ENCODE assay signal across 9 cellular contexts in genomic region chr17:67260051-67260987, GRCh38. TPM values are rescaled to one million over a fixed set of nuclear protein-coding genes. Genes with fewer than 3 reads are reported as not detected.
A peak's percentile ranks its signal among the peaks of the same experiment; 100 is the strongest.
DNase-seq lines count a peak whose midpoint lies in the region; ATAC-seq and TF ChIP-seq lines count a peak whose summit lies in the region.
"Had no signal": no experiment of that assay in that cellular context is flagged by ENCODE, and none has a peak within 500 bp of the region (broad histone marks: within the 10 kb centered on the region; RNA-seq: fewer than 3 reads in every experiment).

No MANE protein-coding gene starts in this region.

- H3K4me1 ChIP-seq in PC-3 (ENCODE audit: insufficient read depth, low read length) = peaks cover 15% of the 10 kb centered on the region

- no peaks in the 10 kb centered on the region for H3K9me2 ChIP-seq in PC-3 (replicated peaks; ENCODE audit: low read length)

- no peak overlapping the region for H3K27ac ChIP-seq in PC-3 (ENCODE audit: low read length)

- H3K36me3 Mint-ChIP-seq in stimulated activated naive B cell treated with anti-CD40 and anti-IgM and Interleukin-4, amounts not matched to agents 10 μg/mL and 1 μg/mL and 100 μg/mL, for 72 hours = no peaks in the 10 kb centered on the region

- no peaks in the 10 kb centered on the region for H3K9me3 ChIP-seq in PC-3 (ENCODE audit: low read length)

- H2AFZ ChIP-seq in PC-3 (ENCODE audit: low read length) = no peak overlapping the region

- intact Hi-C loops in PC-3 (cut with micrococcal nuclease) (no loop called here), sciatic nerve (cut with DNase I) (no loop called here)

- no peak overlapping the region for H3K9ac ChIP-seq in PC-3 (ENCODE audit: low read length)

- ATAC-seq in PC-3 = no peak
- ATAC-seq in sciatic nerve = peak; percentile 88
- no peak for ATAC-seq in HG03469 (IDR thresholded peaks at IDR 0.05; ENCODE audit: unreplicated experiment)
- ATAC-seq in HG02678 (IDR thresholded peaks at IDR 0.05; ENCODE audit: unreplicated experiment) = no peak
- no peak for ATAC-seq in stimulated activated naive B cell treated with anti-CD40 and anti-IgM and Interleukin-4, amounts not matched to agents 10 μg/mL and 1 μg/mL and 100 μg/mL, for 72 hours (replicated peaks)

- no peaks in the 10 kb centered on the region for H4K20me1 ChIP-seq in PC-3 (ENCODE audit: low read length)

- H3K4me1 Mint-ChIP-seq in stimulated activated naive B cell treated with anti-CD40 and anti-IgM and Interleukin-4, amounts not matched to agents 10 μg/mL and 1 μg/mL and 100 μg/mL, for 72 hours = peaks cover 3 to 16% of the 10 kb centered on the region in 2 donors

- no peak overlapping the region for H3K4me2 ChIP-seq in PC-3 (ENCODE audit: low read length)

- POLR2A ChIA-PET in PC-3 (lab: Charles Lee; ENCODE audit: unreplicated experiment) = no interaction called here

- no peaks in the 10 kb centered on the region for H3K27me3 ChIP-seq in PC-3 (ENCODE audit: low read length)

- no peaks in the 10 kb centered on the region for H3K9me3 Mint-ChIP-seq in stimulated activated naive B cell treated with anti-CD40 and anti-IgM and Interleukin-4, amounts not matched to agents 10 μg/mL and 1 μg/mL and 100 μg/mL, for 72 hours

- DNase-seq in EL (peak; percentile 61), PC-3 (peak; percentile 47), fibroblast of the conjunctiva (ENCODE audit: low read depth) (peak; percentile 76), sciatic nerve (ENCODE audit: low spot score) (no peak), DMS 273 treated with DMSO at 0.1 percent for 48 hours (lab: John Stamatoyannopoulos, UW) (no peak)
- no peak for DNase-seq in stimulated activated naive B cell treated with anti-CD40 and anti-IgM and Interleukin-4, amounts not matched to agents 10 μg/mL and 1 μg/mL and 100 μg/mL, for 72 hours
- DNase-seq: effector CD8-positive, alpha-beta T cell had no signal

- H3K36me3 ChIP-seq in PC-3 (ENCODE audit: low read depth, low read length) = no peaks in the 10 kb centered on the region

- H3K27ac Mint-ChIP-seq in stimulated activated naive B cell treated with anti-CD40 and anti-IgM and Interleukin-4, amounts not matched to agents 10 μg/mL and 1 μg/mL and 100 μg/mL, for 72 hours = no peak overlapping the region

- H3K27me3 Mint-ChIP-seq in stimulated activated naive B cell treated with anti-CD40 and anti-IgM and Interleukin-4, amounts not matched to agents 10 μg/mL and 1 μg/mL and 100 μg/mL, for 72 hours = peaks cover 0 to 5% of the 10 kb centered on the region in 2 donors

- CTCF ChIA-PET in PC-3 (lab: Charles Lee) = interaction anchor here (0.6 kb wide), 1 partner anchor 9 kb away, joined by 5 read pairs; no protein-coding TSS in a partner anchor

- no peak for TF ChIP-seq CTCF in PC-3 (conservative IDR thresholded peaks at IDR 0.05; ENCODE audit: low read depth, low read length)

- H3K4me3 ChIP-seq in PC-3 (ENCODE audit: low read length) = no peak overlapping the region

- H3F3A ChIP-seq in PC-3 (ENCODE audit: low read length, unreplicated experiment) = no peaks in the 10 kb centered on the region

- H3K4me3 Mint-ChIP-seq in stimulated activated naive B cell treated with anti-CD40 and anti-IgM and Interleukin-4, amounts not matched to agents 10 μg/mL and 1 μg/mL and 100 μg/mL, for 72 hours = no peak overlapping the region

- no peaks in the 10 kb centered on the region for H3K79me2 ChIP-seq in PC-3 (ENCODE audit: low read length)

- BruUV-seq in PC-3 (replicated peaks; lab: Mats Ljungman, UMichigan) = no TSS peak

RNA-seq across cellular contexts. Expression of gene HELZ, which starts 15.3 kb away (rescaled TPM):
- total RNA-seq in PC-3 (2014; rRNA removed) (22.6 and 31.3 TPM in 2 replicates), sciatic nerve (86.0 TPM)

Comparison
In these comparisons a context has a peak if more than half of its experiments do, and no peak if none do; other contexts are left out.
1. DNase-seq: peak in EL (single experiment), PC-3 (single experiment) and fibroblast of the conjunctiva (single experiment); none in sciatic nerve (single experiment), DMS 273 treated with DMSO at 0.1 percent for 48 hours (single experiment) and stimulated activated naive B cell treated with anti-CD40 and anti-IgM and Interleukin-4, amounts not matched to agents 10 μg/mL and 1 μg/mL and 100 μg/mL, for 72 hours (single experiment).